ENCODE assay signal across 8 cellular contexts in genomic region chr11:122556605-122557004, GRCh38.
DNase-seq lines count a peak whose midpoint lies in the region; ATAC-seq and TF ChIP-seq lines count a peak whose summit lies in the region.

No MANE protein-coding gene starts in this region.

- H3K36me3 Mint-ChIP-seq in endodermal cell (ENCODE audit: low read depth) (no peaks in the 10 kb centered on the region), nephron (ENCODE audit: low read depth) (no peaks in the 10 kb centered on the region)

- no peaks in the 10 kb centered on the region for H3K4me1 ChIP-seq in endodermal cell (ENCODE audit: control insufficient read depth, insufficient read depth, low read length)

- ATAC-seq in GM19324 (IDR thresholded peaks at IDR 0.05; ENCODE audit: low FRiP score, unreplicated experiment) = no peak
- ATAC-seq in HG03469 (IDR thresholded peaks at IDR 0.05; ENCODE audit: unreplicated experiment) = no peak

- DNase-seq in AG10803 (ENCODE audit: low read depth) = peak; percentile 18
- no peak for DNase-seq in LNCaP clone FGC (ENCODE audit: low read depth)
- peak; percentile 89 for DNase-seq in endodermal cell
- DNase-seq in AG08395 (ENCODE audit: low spot score) = no peak
- no peak for DNase-seq in NCI-H1092 treated with DMSO at 0.1 percent for 48 hours (lab: John Stamatoyannopoulos, UW)

- H3K27ac Mint-ChIP-seq in endodermal cell (no peak overlapping the region), nephron (peak overlapping the region in 1 of 3 experiments; percentile 25)

- no peaks in the 10 kb centered on the region for H3K27me3 ChIP-seq in endodermal cell (ENCODE audit: control insufficient read depth, insufficient read depth, low read length, poor library complexity, severe bottlenecking)

- H3K36me3 ChIP-seq in endodermal cell (ENCODE audit: control insufficient read depth, insufficient read depth, low read length) = no peaks in the 10 kb centered on the region

- H3K4me3 ChIP-seq in AG10803 (ENCODE audit: low read length) (peak overlapping the region; percentile 36), LNCaP clone FGC (ENCODE audit: low read depth, low read length) (no peak overlapping the region), endodermal cell (ENCODE audit: low read length) (no peak overlapping the region)

- H3K27ac ChIP-seq in endodermal cell (ENCODE audit: low read depth, low read length) = no peak overlapping the region

- 95 to 100% methylated on average over 29 to 34 of the region's 34 CpGs for WGBS in endodermal cell (ENCODE audit: insufficient coverage in 1 of 2, insufficient read length in 1 of 2), 2 experiments

- H3K9me3 ChIP-seq in endodermal cell (ENCODE audit: control insufficient read depth, low read length) = no peaks in the 10 kb centered on the region

- H3K27me3 Mint-ChIP-seq in endodermal cell (ENCODE audit: insufficient read depth) (peaks cover 13% of the 10 kb centered on the region), nephron (ENCODE audit: low read depth) (peaks cover 8% of the 10 kb centered on the region)

- peak overlapping the region; percentile 49 for H3K4me3 Mint-ChIP-seq in endodermal cell
- H3K4me3 Mint-ChIP-seq in nephron = peak overlapping the region; percentile 53 to 59 (median 59)

- no peak overlapping the region for H3K9ac ChIP-seq in endodermal cell (ENCODE audit: extremely low read depth, low read length, poor library complexity, severe bottlenecking)

- H3K4me1 Mint-ChIP-seq in endodermal cell (peaks cover 5% of the 10 kb centered on the region), nephron (no peaks in the 10 kb centered on the region)

- peak; percentile 34 for TF ChIP-seq CTCF in AG10803 (conservative IDR thresholded peaks at IDR 0.05; ENCODE audit: low read length)
- TF ChIP-seq CTCF in LNCaP clone FGC (IDR thresholded peaks at IDR 0.05; ENCODE audit: control insufficient read depth, extremely low read depth, insufficient read depth) = peak; percentile 23
- TF ChIP-seq CTCF in endodermal cell (conservative IDR thresholded peaks at IDR 0.05) = peak; percentile 77
- peak; percentile 40 to 56 (median 49) for TF ChIP-seq CTCF in nephron (IDR thresholded peaks at IDR 0.05; ENCODE audit: unreplicated experiment in 3 of 3)

- H3K9me3 Mint-ChIP-seq in endodermal cell (peaks cover 6% of the 10 kb centered on the region), nephron (no peaks in the 10 kb centered on the region)

Comparison
In these comparisons a context has a peak if more than half of its experiments do, and no peak if none do; other contexts are left out.
1. DNase-seq: peak in AG10803 (single experiment) and endodermal cell (single experiment); none in LNCaP clone FGC (single experiment), AG08395 (single experiment) and NCI-H1092 treated with DMSO at 0.1 percent for 48 hours (single experiment).
2. CTCF ChIP-seq: peak in every context shown above with its lines; median percentile 77 in endodermal cell; 49 in nephron; 34 in AG10803; 23 in LNCaP clone FGC.